Comparison of ENCODE assay signal across 1 cellular context in genomic region chr13:99495478-99496321, GRCh38.
TF ChIP-seq lines count a peak whose summit lies in the region.

No MANE protein-coding gene starts in this region.

TF ChIP-seq in HepG2, 621 proteins besides CTCF, POLR2A, EP300 and RAD21 (continued from another document):
- TF ChIP-seq, protein P1, sequence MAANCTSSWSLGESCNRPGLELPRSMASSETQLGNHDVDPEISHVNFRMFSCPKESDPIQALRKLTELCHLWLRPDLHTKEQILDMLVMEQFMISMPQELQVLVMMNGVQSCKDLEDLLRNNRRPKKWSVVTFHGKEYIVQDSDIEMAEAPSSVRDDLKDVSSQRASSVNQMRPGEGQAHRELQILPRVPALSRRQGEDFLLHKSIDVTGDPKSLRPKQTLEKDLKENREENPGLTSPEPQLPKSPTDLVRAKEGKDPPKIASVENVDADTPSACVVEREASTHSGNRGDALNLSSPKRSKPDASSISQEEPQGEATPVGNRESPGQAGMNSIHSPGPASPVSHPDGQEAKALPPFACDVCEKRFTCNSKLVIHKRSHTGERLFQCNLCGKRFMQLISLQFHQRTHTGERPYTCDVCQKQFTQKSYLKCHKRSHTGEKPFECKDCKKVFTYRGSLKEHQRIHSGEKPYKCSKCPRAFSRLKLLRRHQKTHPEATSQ (CRISPR knock-in tag; IDR thresholded peaks at IDR 0.05; ENCODE audit: borderline replicate concordance), result no peak
- TF ChIP-seq HOXA5 (CRISPR knock-in tag; IDR thresholded peaks at IDR 0.05) (0 out of 2 replicates have a peak, but pooled peaks have one; percentile 50), TSC22D2 (CRISPR knock-in tag; IDR thresholded peaks at IDR 0.05; ENCODE audit: borderline replicate concordance) (no peak)
TF ChIP-seq in HepG2: peak in this region for 16.
